2 cellular contexts compared by ENCODE assay signal in the genomic region with DNA sequence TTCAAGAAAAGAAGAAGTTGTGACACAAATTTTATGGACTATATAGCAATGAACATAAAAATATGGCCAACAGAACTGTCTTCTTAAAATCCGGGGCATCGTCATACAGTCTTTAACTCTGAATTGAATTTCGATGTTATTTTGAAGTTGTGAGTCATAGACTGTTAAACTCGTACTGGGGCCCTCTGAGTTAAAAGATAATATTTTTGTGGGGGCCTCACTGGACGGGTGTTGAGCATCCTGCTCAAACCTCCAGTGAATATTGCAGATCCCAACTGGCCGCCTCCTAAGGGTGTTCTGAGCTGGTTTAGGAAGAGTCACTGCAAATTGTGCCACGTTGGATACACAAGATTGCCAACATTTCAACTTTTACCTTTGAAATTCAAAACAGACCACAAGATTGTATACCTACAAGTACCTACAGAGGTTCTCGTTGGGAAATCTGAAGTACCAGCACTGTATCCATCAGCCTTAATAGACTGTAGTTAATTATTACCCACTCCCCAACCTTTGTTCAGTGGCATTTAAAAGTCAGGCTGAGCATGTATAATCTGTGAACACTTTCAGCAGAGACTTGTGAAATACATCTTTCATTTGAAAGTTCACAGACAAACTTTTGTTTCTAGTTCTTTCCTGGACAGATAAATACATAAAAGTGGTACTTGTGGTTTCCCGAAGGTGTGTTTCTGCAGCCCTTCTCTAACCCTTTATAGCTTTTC.
TF ChIP-seq lines count a peak whose summit lies in the region.

No MANE protein-coding gene starts in this region.

TF ChIP-seq in liver, 16 proteins besides CTCF, POLR2A, EP300 and RAD21:
- TF ChIP-seq RXRA (IDR thresholded peaks at IDR 0.05) (peak; percentile 53 to 74), FOXA1 (IDR thresholded peaks at IDR 0.05) (no peak), MAX (IDR thresholded peaks at IDR 0.05) (peak; percentile 9), HNF4A (conservative IDR thresholded peaks at IDR 0.05) (peak; percentile 75 to 83), EGR1 (IDR thresholded peaks at IDR 0.05; ENCODE audit: low read depth in 2 of 2) (no peak), GABPA (IDR thresholded peaks at IDR 0.05 in 1 of 2, conservative IDR thresholded peaks at IDR 0.05 in 1 of 2) (no peak), HNF4G (IDR thresholded peaks at IDR 0.05) (peak; percentile 60), YY1 (IDR thresholded peaks at IDR 0.05) (peak; percentile 61), JUND (IDR thresholded peaks at IDR 0.05) (peak in 1 of 2 donors; percentile 16), TAF1 (conservative IDR thresholded peaks at IDR 0.05) (no peak), NR2F2 (IDR thresholded peaks at IDR 0.05) (no peak), SP1 (IDR thresholded peaks at IDR 0.05) (peak; percentile 89), FOXA2 (IDR thresholded peaks at IDR 0.05) (peak; percentile 17), ATF3 (IDR thresholded peaks at IDR 0.05) (no peak)
- TF ChIP-seq, protein P1, sequence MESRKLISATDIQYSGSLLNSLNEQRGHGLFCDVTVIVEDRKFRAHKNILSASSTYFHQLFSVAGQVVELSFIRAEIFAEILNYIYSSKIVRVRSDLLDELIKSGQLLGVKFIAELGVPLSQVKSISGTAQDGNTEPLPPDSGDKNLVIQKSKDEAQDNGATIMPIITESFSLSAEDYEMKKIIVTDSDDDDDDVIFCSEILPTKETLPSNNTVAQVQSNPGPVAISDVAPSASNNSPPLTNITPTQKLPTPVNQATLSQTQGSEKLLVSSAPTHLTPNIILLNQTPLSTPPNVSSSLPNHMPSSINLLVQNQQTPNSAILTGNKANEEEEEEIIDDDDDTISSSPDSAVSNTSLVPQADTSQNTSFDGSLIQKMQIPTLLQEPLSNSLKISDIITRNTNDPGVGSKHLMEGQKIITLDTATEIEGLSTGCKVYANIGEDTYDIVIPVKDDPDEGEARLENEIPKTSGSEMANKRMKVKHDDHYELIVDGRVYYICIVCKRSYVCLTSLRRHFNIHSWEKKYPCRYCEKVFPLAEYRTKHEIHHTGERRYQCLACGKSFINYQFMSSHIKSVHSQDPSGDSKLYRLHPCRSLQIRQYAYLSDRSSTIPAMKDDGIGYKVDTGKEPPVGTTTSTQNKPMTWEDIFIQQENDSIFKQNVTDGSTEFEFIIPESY (IDR thresholded peaks at IDR 0.05): peak; percentile 65
- TF ChIP-seq, protein P2, sequence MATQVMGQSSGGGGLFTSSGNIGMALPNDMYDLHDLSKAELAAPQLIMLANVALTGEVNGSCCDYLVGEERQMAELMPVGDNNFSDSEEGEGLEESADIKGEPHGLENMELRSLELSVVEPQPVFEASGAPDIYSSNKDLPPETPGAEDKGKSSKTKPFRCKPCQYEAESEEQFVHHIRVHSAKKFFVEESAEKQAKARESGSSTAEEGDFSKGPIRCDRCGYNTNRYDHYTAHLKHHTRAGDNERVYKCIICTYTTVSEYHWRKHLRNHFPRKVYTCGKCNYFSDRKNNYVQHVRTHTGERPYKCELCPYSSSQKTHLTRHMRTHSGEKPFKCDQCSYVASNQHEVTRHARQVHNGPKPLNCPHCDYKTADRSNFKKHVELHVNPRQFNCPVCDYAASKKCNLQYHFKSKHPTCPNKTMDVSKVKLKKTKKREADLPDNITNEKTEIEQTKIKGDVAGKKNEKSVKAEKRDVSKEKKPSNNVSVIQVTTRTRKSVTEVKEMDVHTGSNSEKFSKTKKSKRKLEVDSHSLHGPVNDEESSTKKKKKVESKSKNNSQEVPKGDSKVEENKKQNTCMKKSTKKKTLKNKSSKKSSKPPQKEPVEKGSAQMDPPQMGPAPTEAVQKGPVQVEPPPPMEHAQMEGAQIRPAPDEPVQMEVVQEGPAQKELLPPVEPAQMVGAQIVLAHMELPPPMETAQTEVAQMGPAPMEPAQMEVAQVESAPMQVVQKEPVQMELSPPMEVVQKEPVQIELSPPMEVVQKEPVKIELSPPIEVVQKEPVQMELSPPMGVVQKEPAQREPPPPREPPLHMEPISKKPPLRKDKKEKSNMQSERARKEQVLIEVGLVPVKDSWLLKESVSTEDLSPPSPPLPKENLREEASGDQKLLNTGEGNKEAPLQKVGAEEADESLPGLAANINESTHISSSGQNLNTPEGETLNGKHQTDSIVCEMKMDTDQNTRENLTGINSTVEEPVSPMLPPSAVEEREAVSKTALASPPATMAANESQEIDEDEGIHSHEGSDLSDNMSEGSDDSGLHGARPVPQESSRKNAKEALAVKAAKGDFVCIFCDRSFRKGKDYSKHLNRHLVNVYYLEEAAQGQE (IDR thresholded peaks at IDR 0.05): peak; percentile 86

TF ChIP-seq in SK-N-SH, 30 proteins besides CTCF, POLR2A, EP300 and RAD21 (continued from another document):
- TF ChIP-seq NRF1 (IDR thresholded peaks at IDR 0.05; ENCODE audit: low read depth, low read length): no peak
- TF ChIP-seq GABPA (IDR thresholded peaks at IDR 0.05; ENCODE audit: low read depth): no peak
- TF ChIP-seq EZH2phosphoT487 (IDR thresholded peaks at IDR 0.05; ENCODE audit: borderline replicate concordance, low read depth): no peak
